ENCODE assay signal across 16 cellular contexts in genomic region chr6:11412616-11413015, GRCh38.
A peak's percentile ranks its signal among the peaks of the same experiment; 100 is the strongest.
DNase-seq lines count a peak whose midpoint lies in the region; ATAC-seq and TF ChIP-seq lines count a peak whose summit lies in the region.
"Had no signal": no experiment of that assay in that cellular context is flagged by ENCODE, and none has a peak within 500 bp of the region (broad histone marks: within the 10 kb centered on the region; RNA-seq: fewer than 3 reads in every experiment).

No MANE protein-coding gene starts in this region.

- H3K27me3 Mint-ChIP-seq in T-helper 2 cell treated with Interferon-gamma antibody and Interleukin-4, amounts not matched to agents 5 μg/mL and 100 μg/mL, for 36 hours (ENCODE audit: low read depth): no peaks in the 10 kb centered on the region
- no peaks in the 10 kb centered on the region for H3K27me3 Mint-ChIP-seq in activated naive CD8-positive, alpha-beta T cell treated with anti-CD3 and anti-CD28 coated beads for 36 hours
- no peaks in the 10 kb centered on the region for H3K27me3 Mint-ChIP-seq in stimulated activated naive B cell treated with anti-CD40 and anti-IgM and Interleukin-4, amounts not matched to agents 10 μg/mL and 1 μg/mL and 100 μg/mL, for 72 hours

- no peaks in the 10 kb centered on the region for H3K9me3 ChIP-seq in gastroesophageal sphincter
- H3K9me3 ChIP-seq: lower lobe of right lung had no signal

- WGBS in gastroesophageal sphincter (ENCODE audit: low coverage in 1 of 2), 2 donors: 95 to 100% methylated on average over 3 of the region's 3 CpGs

- H3K27ac Mint-ChIP-seq in T-helper 2 cell treated with Interferon-gamma antibody and Interleukin-4, amounts not matched to agents 5 μg/mL and 100 μg/mL, for 36 hours: peak overlapping the region; percentile 82
- H3K27ac Mint-ChIP-seq in activated naive CD8-positive, alpha-beta T cell treated with anti-CD3 and anti-CD28 coated beads for 36 hours: peak overlapping the region; percentile 84
- H3K27ac Mint-ChIP-seq in stimulated activated naive B cell treated with anti-CD40 and anti-IgM and Interleukin-4, amounts not matched to agents 10 μg/mL and 1 μg/mL and 100 μg/mL, for 72 hours: no peak overlapping the region

- TF ChIP-seq EP300 in gastroesophageal sphincter (IDR thresholded peaks at IDR 0.05): no peak

- no peaks in the 10 kb centered on the region for H3K36me3 Mint-ChIP-seq in T-helper 2 cell treated with Interferon-gamma antibody and Interleukin-4, amounts not matched to agents 5 μg/mL and 100 μg/mL, for 36 hours (ENCODE audit: low read depth)
- H3K36me3 Mint-ChIP-seq in activated naive CD8-positive, alpha-beta T cell treated with anti-CD3 and anti-CD28 coated beads for 36 hours: peaks cover 6% of the 10 kb centered on the region
- no peaks in the 10 kb centered on the region for H3K36me3 Mint-ChIP-seq in stimulated activated naive B cell treated with anti-CD40 and anti-IgM and Interleukin-4, amounts not matched to agents 10 μg/mL and 1 μg/mL and 100 μg/mL, for 72 hours

- no peaks in the 10 kb centered on the region for H3K27me3 ChIP-seq in gastroesophageal sphincter

- peaks cover 49% of the 10 kb centered on the region for H3K4me1 Mint-ChIP-seq in T-helper 2 cell treated with Interferon-gamma antibody and Interleukin-4, amounts not matched to agents 5 μg/mL and 100 μg/mL, for 36 hours (ENCODE audit: low read depth)
- peaks cover 48% of the 10 kb centered on the region for H3K4me1 Mint-ChIP-seq in activated naive CD8-positive, alpha-beta T cell treated with anti-CD3 and anti-CD28 coated beads for 36 hours
- H3K4me1 Mint-ChIP-seq in stimulated activated naive B cell treated with anti-CD40 and anti-IgM and Interleukin-4, amounts not matched to agents 10 μg/mL and 1 μg/mL and 100 μg/mL, for 72 hours: peaks cover 24 to 50% of the 10 kb centered on the region in 2 donors

- peaks cover 0 to 15% (median 0%) of the 10 kb centered on the region in 3 donors for H3K4me1 ChIP-seq in gastroesophageal sphincter

- H3K9me3 Mint-ChIP-seq in T-helper 2 cell treated with Interferon-gamma antibody and Interleukin-4, amounts not matched to agents 5 μg/mL and 100 μg/mL, for 36 hours: peaks cover 3% of the 10 kb centered on the region
- H3K9me3 Mint-ChIP-seq in activated naive CD8-positive, alpha-beta T cell treated with anti-CD3 and anti-CD28 coated beads for 36 hours: peaks cover 4% of the 10 kb centered on the region
- H3K9me3 Mint-ChIP-seq in stimulated activated naive B cell treated with anti-CD40 and anti-IgM and Interleukin-4, amounts not matched to agents 10 μg/mL and 1 μg/mL and 100 μg/mL, for 72 hours: peaks cover 0 to 3% of the 10 kb centered on the region in 2 donors
- H3K9me3 Mint-ChIP-seq: nephron had no signal

- peak; percentile 61 to 67 for ATAC-seq in stimulated activated naive B cell treated with anti-CD40 and anti-IgM and Interleukin-4, amounts not matched to agents 10 μg/mL and 1 μg/mL and 100 μg/mL, for 72 hours (replicated peaks)
- ATAC-seq in gastroesophageal sphincter: no peak
- ATAC-seq: lower lobe of right lung, PC-3 had no signal

- peak overlapping the region in 2 of 4 donors; percentile 23 to 52 for H3K27ac ChIP-seq in gastroesophageal sphincter

- TF ChIP-seq CTCF in gastroesophageal sphincter (IDR thresholded peaks at IDR 0.05): no peak

- TF ChIP-seq POLR2A in gastroesophageal sphincter (IDR thresholded peaks at IDR 0.05): no peak

- H3K36me3 ChIP-seq in gastroesophageal sphincter: no peaks in the 10 kb centered on the region
- H3K36me3 ChIP-seq: lower lobe of right lung had no signal

- peak overlapping the region; percentile 54 for H3K4me3 Mint-ChIP-seq in T-helper 2 cell treated with Interferon-gamma antibody and Interleukin-4, amounts not matched to agents 5 μg/mL and 100 μg/mL, for 36 hours
- no peak overlapping the region for H3K4me3 Mint-ChIP-seq in activated naive CD8-positive, alpha-beta T cell treated with anti-CD3 and anti-CD28 coated beads for 36 hours
- no peak overlapping the region for H3K4me3 Mint-ChIP-seq in stimulated activated naive B cell treated with anti-CD40 and anti-IgM and Interleukin-4, amounts not matched to agents 10 μg/mL and 1 μg/mL and 100 μg/mL, for 72 hours
- H3K4me3 Mint-ChIP-seq: nephron had no signal

- H3K4me3 ChIP-seq in gastroesophageal sphincter: no peak overlapping the region
- H3K4me3 ChIP-seq: GM23248, lower lobe of right lung had no signal

- DNase-seq in T-helper 2 cell treated with Interferon-gamma antibody and Interleukin-4, amounts not matched to agents 5 μg/mL and 100 μg/mL, for 36 hours (ENCODE audit: low spot score): no peak
- DNase-seq in T-helper 2 cell (no peak), MV-4-11 (lab: John Stamatoyannopoulos, UW) (peak; percentile 28), glomerular visceral epithelial cell (ENCODE audit: extremely low spot score) (no peak)
- DNase-seq in activated naive CD8-positive, alpha-beta T cell treated with anti-CD3 and anti-CD28 coated beads for 36 hours: no peak
- no peak for DNase-seq in stimulated activated naive B cell treated with anti-CD40 and anti-IgM and Interleukin-4, amounts not matched to agents 10 μg/mL and 1 μg/mL and 100 μg/mL, for 72 hours
- DNase-seq in stimulated activated CD4-positive, alpha-beta T cell treated with anti-CD3 and anti-CD28 coated beads, Interleukin-12 subunit alpha, Interleukin-12 subunit beta, amount 100 ng/mL, for 4 hours: no peak
- DNase-seq: amygdala; C1 segment of cervical spinal cord; lower lobe of right lung; NCI-H2081; PC-3; stimulated activated CD4-positive, alpha-beta T cell treated with anti-CD3 and anti-CD28 coated beads, Interleukin-15, amount 100 ng/mL, for 24 hours had no signal
